22 cellular contexts compared by ENCODE assay signal in genomic region chr9:71895955-71896354, GRCh38. TPM values are rescaled to one million over a fixed set of nuclear protein-coding genes. Genes with fewer than 3 reads are reported as not detected.
DNase-seq lines count a peak whose midpoint lies in the region; ATAC-seq, FAIRE-seq and TF ChIP-seq lines count a peak whose summit lies in the region.
"Had no signal": no experiment of that assay in that cellular context is flagged by ENCODE, and none has a peak within 500 bp of the region (broad histone marks: within the 10 kb centered on the region; RNA-seq: fewer than 3 reads in every experiment).

No MANE protein-coding gene starts in this region.

- CTCF ChIA-PET in activated naive CD4-positive, alpha-beta T cell treated with anti-CD3 and anti-CD28 coated beads, Interleukin-2, amount 10 ng/mL, durations not matched to agents 7 days and 5 days (lab: Charles Lee) = interaction anchor here (0.8 to 1.6 kb wide), 2 partner anchors 113 to 129 kb away, joined by 3 read pairs; no protein-coding TSS in a partner anchor
- CTCF ChIA-PET in activated naive CD4-positive, alpha-beta T cell treated with anti-CD3 and anti-CD28 coated beads for 36 hours (lab: Charles Lee) = interaction anchor here (1.0 to 2.6 kb wide), 3 partner anchors 18 to 89 kb away, joined by 3 to 8 read pairs (median 3); no protein-coding TSS in a partner anchor

- FAIRE-seq in astrocyte (lab: Jason Lieb, UNC) = no peak
- FAIRE-seq: kidney had no signal

- no peak for DNase-seq in activated naive CD4-positive, alpha-beta T cell treated with anti-CD3 and anti-CD28 coated beads, Interleukin-2, amount 10 ng/mL, durations not matched to agents 7 days and 5 days
- no peak for DNase-seq in activated naive CD4-positive, alpha-beta T cell treated with anti-CD3 and anti-CD28 coated beads for 36 hours
- DNase-seq in astrocyte (ENCODE audit: low read depth) (peak; percentile 23), NCI-H187 treated with DMSO at 0.1 percent for 48 hours (lab: John Stamatoyannopoulos, UW) (no peak), Ammon's horn (ENCODE audit: low spot score) (no peak)
- no peak for DNase-seq in central memory CD4-positive, alpha-beta T cell
- DNase-seq: activated gamma-delta T cell, colonic mucosa, EL, foreskin fibroblast, kidney, NCI-H2029, NCI-H524 treated with DMSO at 0.1 percent for 48 hours, occipital lobe, SHP77, WERI-Rb-1 had no signal

- H3K4me3 ChIP-seq in OCI-LY1 (ENCODE audit: low read depth, low read length, poor library complexity, severe bottlenecking) (no peak overlapping the region), astrocyte (ENCODE audit: insufficient read depth, low read depth, low read length) (no peak overlapping the region)
- H3K4me3 ChIP-seq: ascending aorta, colonic mucosa, hepatocyte, lung, right atrium auricular region had no signal

- 0 out of 2 replicates have a peak overlapping the region, but pooled peaks have one; percentile 39 for H3K4me2 ChIP-seq in OCI-LY1 (ENCODE audit: low read length)
- H3K4me2 ChIP-seq in astrocyte (ENCODE audit: low read length) = no peak overlapping the region
- H3K4me2 ChIP-seq: hepatocyte had no signal

- ATAC-seq in stimulated activated memory B cell treated with anti-CD40 and anti-IgM and Interleukin-4, amounts not matched to agents 10 μg/mL and 1 μg/mL and 100 μg/mL, for 72 hours = no peak

- peak overlapping the region; percentile 1 for H3K27ac Mint-ChIP-seq in activated naive CD4-positive, alpha-beta T cell treated with anti-CD3 and anti-CD28 coated beads, Interleukin-2, amount 10 ng/mL, durations not matched to agents 7 days and 5 days
- no peak overlapping the region for H3K27ac Mint-ChIP-seq in activated naive CD4-positive, alpha-beta T cell treated with anti-CD3 and anti-CD28 coated beads for 36 hours
- no peak overlapping the region for H3K27ac Mint-ChIP-seq in astrocyte (ENCODE audit: unreplicated experiment)
- peak overlapping the region; percentile 72 for H3K27ac Mint-ChIP-seq in stimulated activated memory B cell treated with anti-CD40 and anti-IgM and Interleukin-4, amounts not matched to agents 10 μg/mL and 1 μg/mL and 100 μg/mL, for 72 hours

- H3K9me3 Mint-ChIP-seq in activated naive CD4-positive, alpha-beta T cell treated with anti-CD3 and anti-CD28 coated beads, Interleukin-2, amount 10 ng/mL, durations not matched to agents 7 days and 5 days = no peaks in the 10 kb centered on the region
- peaks cover 1% of the 10 kb centered on the region for H3K9me3 Mint-ChIP-seq in activated naive CD4-positive, alpha-beta T cell treated with anti-CD3 and anti-CD28 coated beads for 36 hours
- H3K9me3 Mint-ChIP-seq in astrocyte (ENCODE audit: unreplicated experiment) = no peaks in the 10 kb centered on the region
- no peaks in the 10 kb centered on the region for H3K9me3 Mint-ChIP-seq in stimulated activated memory B cell treated with anti-CD40 and anti-IgM and Interleukin-4, amounts not matched to agents 10 μg/mL and 1 μg/mL and 100 μg/mL, for 72 hours

- no peaks in the 10 kb centered on the region for H3K9me3 ChIP-seq in OCI-LY1 (ENCODE audit: low read length)
- H3K9me3 ChIP-seq in astrocyte (ENCODE audit: insufficient read depth, low read depth, low read length) = no peaks in the 10 kb centered on the region
- H3K9me3 ChIP-seq: ascending aorta, colonic mucosa, right atrium auricular region had no signal

- H4K20me1 ChIP-seq in OCI-LY1 (ENCODE audit: insufficient read depth, low read length) (no peaks in the 10 kb centered on the region), astrocyte (ENCODE audit: insufficient read depth, low read length) (peaks cover 67% of the 10 kb centered on the region)

- no peaks in the 10 kb centered on the region for H3F3A ChIP-seq in OCI-LY1 (ENCODE audit: insufficient read depth, low read length)

- peaks cover 23% of the 10 kb centered on the region for H3K36me3 Mint-ChIP-seq in activated naive CD4-positive, alpha-beta T cell treated with anti-CD3 and anti-CD28 coated beads, Interleukin-2, amount 10 ng/mL, durations not matched to agents 7 days and 5 days
- H3K36me3 Mint-ChIP-seq in activated naive CD4-positive, alpha-beta T cell treated with anti-CD3 and anti-CD28 coated beads for 36 hours (ENCODE audit: low read depth) = peaks cover 3% of the 10 kb centered on the region
- no peaks in the 10 kb centered on the region for H3K36me3 Mint-ChIP-seq in astrocyte (ENCODE audit: low read depth, unreplicated experiment)
- peaks cover 6% of the 10 kb centered on the region for H3K36me3 Mint-ChIP-seq in stimulated activated memory B cell treated with anti-CD40 and anti-IgM and Interleukin-4, amounts not matched to agents 10 μg/mL and 1 μg/mL and 100 μg/mL, for 72 hours

- H3K4me1 ChIP-seq in OCI-LY1 (ENCODE audit: insufficient read depth, low read length, severe bottlenecking) (peaks cover 79% of the 10 kb centered on the region), astrocyte (ENCODE audit: insufficient read depth, low read length) (no peaks in the 10 kb centered on the region)
- H3K4me1 ChIP-seq: colonic mucosa had no signal

- H3K79me2 ChIP-seq in OCI-LY1 (ENCODE audit: insufficient read depth, low read length) (peaks cover 79% of the 10 kb centered on the region), astrocyte (ENCODE audit: insufficient read depth, low read length) (peaks cover 85% of the 10 kb centered on the region)

- no peak overlapping the region for H3K4me3 Mint-ChIP-seq in activated naive CD4-positive, alpha-beta T cell treated with anti-CD3 and anti-CD28 coated beads, Interleukin-2, amount 10 ng/mL, durations not matched to agents 7 days and 5 days
- H3K4me3 Mint-ChIP-seq in activated naive CD4-positive, alpha-beta T cell treated with anti-CD3 and anti-CD28 coated beads for 36 hours = no peak overlapping the region
- no peak overlapping the region for H3K4me3 Mint-ChIP-seq in astrocyte (ENCODE audit: unreplicated experiment)
- H3K4me3 Mint-ChIP-seq in stimulated activated memory B cell treated with anti-CD40 and anti-IgM and Interleukin-4, amounts not matched to agents 10 μg/mL and 1 μg/mL and 100 μg/mL, for 72 hours = no peak overlapping the region

- intact Hi-C loops in activated naive CD4-positive, alpha-beta T cell treated with anti-CD3 and anti-CD28 coated beads for 36 hours (cut with micrococcal nuclease) = loop anchor here (1.0 to 2.0 kb wide), 2 partner anchors 9 to 15 kb away; partner anchors contain the start of genes ABHD17B and C9orf85

- H3K9me2 ChIP-seq in OCI-LY1 (ENCODE audit: low read depth, low read length) = no peaks in the 10 kb centered on the region

- H3K27ac ChIP-seq in OCI-LY1 (ENCODE audit: low read depth, low read length, poor library complexity, severe bottlenecking) (peak overlapping the region; percentile 87), astrocyte (ENCODE audit: low read depth, low read length) (no peak overlapping the region)
- H3K27ac ChIP-seq: ascending aorta, colonic mucosa, hepatocyte, right atrium auricular region, WERI-Rb-1 had no signal

- H2AFZ ChIP-seq in OCI-LY1 (ENCODE audit: low read length) = no peak overlapping the region
- H2AFZ ChIP-seq in astrocyte (ENCODE audit: low read depth, low read length) = no peak overlapping the region
- H2AFZ ChIP-seq: hepatocyte had no signal

- H3K36me3 ChIP-seq in OCI-LY1 (ENCODE audit: insufficient read depth, low read length) (no peaks in the 10 kb centered on the region), astrocyte (ENCODE audit: insufficient read depth, low read length) (no peaks in the 10 kb centered on the region)
- H3K36me3 ChIP-seq: ascending aorta, colonic mucosa, right atrium auricular region, WERI-Rb-1 had no signal

- no peaks in the 10 kb centered on the region for H3K27me3 ChIP-seq in OCI-LY1 (ENCODE audit: insufficient read depth, low read length)
- H3K27me3 ChIP-seq in astrocyte (ENCODE audit: insufficient read depth, low read length) = no peaks in the 10 kb centered on the region
- H3K27me3 ChIP-seq: ascending aorta, colonic mucosa, hepatocyte, right atrium auricular region had no signal

- TF ChIP-seq CTCF in OCI-LY1 (IDR thresholded peaks at IDR 0.05; ENCODE audit: low read length) (no peak), astrocyte (IDR thresholded peaks at IDR 0.05; ENCODE audit: insufficient read depth, low read depth, low read length) (no peak)

- H3K9ac ChIP-seq in OCI-LY1 (ENCODE audit: low read length) = peak overlapping the region; percentile 4; the same call in 1 of the 2 replicates
- no peak overlapping the region for H3K9ac ChIP-seq in astrocyte (ENCODE audit: low read length)

- H3K4me1 Mint-ChIP-seq in activated naive CD4-positive, alpha-beta T cell treated with anti-CD3 and anti-CD28 coated beads, Interleukin-2, amount 10 ng/mL, durations not matched to agents 7 days and 5 days = peaks cover 71% of the 10 kb centered on the region
- H3K4me1 Mint-ChIP-seq in activated naive CD4-positive, alpha-beta T cell treated with anti-CD3 and anti-CD28 coated beads for 36 hours (ENCODE audit: low read depth) = peaks cover 53% of the 10 kb centered on the region
- peaks cover 21% of the 10 kb centered on the region for H3K4me1 Mint-ChIP-seq in astrocyte (ENCODE audit: low read depth, unreplicated experiment)
- peaks cover 68% of the 10 kb centered on the region for H3K4me1 Mint-ChIP-seq in stimulated activated memory B cell treated with anti-CD40 and anti-IgM and Interleukin-4, amounts not matched to agents 10 μg/mL and 1 μg/mL and 100 μg/mL, for 72 hours

- no peaks in the 10 kb centered on the region for H3K27me3 Mint-ChIP-seq in activated naive CD4-positive, alpha-beta T cell treated with anti-CD3 and anti-CD28 coated beads, Interleukin-2, amount 10 ng/mL, durations not matched to agents 7 days and 5 days
- H3K27me3 Mint-ChIP-seq in activated naive CD4-positive, alpha-beta T cell treated with anti-CD3 and anti-CD28 coated beads for 36 hours (ENCODE audit: low read depth) = no peaks in the 10 kb centered on the region
- no peaks in the 10 kb centered on the region for H3K27me3 Mint-ChIP-seq in astrocyte (ENCODE audit: low read depth, unreplicated experiment)
- no peaks in the 10 kb centered on the region for H3K27me3 Mint-ChIP-seq in stimulated activated memory B cell treated with anti-CD40 and anti-IgM and Interleukin-4, amounts not matched to agents 10 μg/mL and 1 μg/mL and 100 μg/mL, for 72 hours

RNA-seq across cellular contexts. Expression of gene ABHD17B, which starts 15.0 kb away (rescaled TPM):
- total RNA-seq in activated naive CD4-positive, alpha-beta T cell treated with anti-CD3 and anti-CD28 coated beads for 36 hours = 10 to 100 TPM; 10.2 to 11.1 TPM
- total RNA-seq in astrocyte = 19.6 and 21.3 TPM in 2 replicates

RNA-seq across cellular contexts. Expression of gene C9orf85, which starts 15.5 kb away (rescaled TPM):
- total RNA-seq in activated naive CD4-positive, alpha-beta T cell treated with anti-CD3 and anti-CD28 coated beads for 36 hours = 1 to 10 TPM; 6.2 to 6.7 TPM
- 15.2 TPM in 2 replicates for total RNA-seq in astrocyte

Comparison
In these comparisons a context has a peak if more than half of its experiments do, and no peak if none do; other contexts are left out.
1. H3K27ac Mint-ChIP-seq: peak in activated naive CD4-positive, alpha-beta T cell treated with anti-CD3 and anti-CD28 coated beads, Interleukin-2, amount 10 ng/mL, durations not matched to agents 7 days and 5 days (single experiment) and stimulated activated memory B cell treated with anti-CD40 and anti-IgM and Interleukin-4, amounts not matched to agents 10 μg/mL and 1 μg/mL and 100 μg/mL, for 72 hours (single experiment); none in activated naive CD4-positive, alpha-beta T cell treated with anti-CD3 and anti-CD28 coated beads for 36 hours (single experiment) and astrocyte (single experiment).